ENCODE assay signal across 1 cellular context in genomic region chr11:19737575-19737974, GRCh38.
TF ChIP-seq lines count a peak whose summit lies in the region.

No MANE protein-coding gene starts in this region.

TF ChIP-seq in IMR-90, 13 proteins besides CTCF, POLR2A, EP300 and RAD21 (continued from another document):
- no peak for TF ChIP-seq RCOR1 (IDR thresholded peaks at IDR 0.05; ENCODE audit: insufficient replicate concordance, low read length)
- no peak for TF ChIP-seq RFX5 (IDR thresholded peaks at IDR 0.05; ENCODE audit: low read depth, low read length)
- TF ChIP-seq FOS (IDR thresholded peaks at IDR 0.05; ENCODE audit: low read depth, low read length) = no peak
- TF ChIP-seq CHD1 (IDR thresholded peaks at IDR 0.05; ENCODE audit: low read depth, low read length) = no peak
